In the genomic region with DNA sequence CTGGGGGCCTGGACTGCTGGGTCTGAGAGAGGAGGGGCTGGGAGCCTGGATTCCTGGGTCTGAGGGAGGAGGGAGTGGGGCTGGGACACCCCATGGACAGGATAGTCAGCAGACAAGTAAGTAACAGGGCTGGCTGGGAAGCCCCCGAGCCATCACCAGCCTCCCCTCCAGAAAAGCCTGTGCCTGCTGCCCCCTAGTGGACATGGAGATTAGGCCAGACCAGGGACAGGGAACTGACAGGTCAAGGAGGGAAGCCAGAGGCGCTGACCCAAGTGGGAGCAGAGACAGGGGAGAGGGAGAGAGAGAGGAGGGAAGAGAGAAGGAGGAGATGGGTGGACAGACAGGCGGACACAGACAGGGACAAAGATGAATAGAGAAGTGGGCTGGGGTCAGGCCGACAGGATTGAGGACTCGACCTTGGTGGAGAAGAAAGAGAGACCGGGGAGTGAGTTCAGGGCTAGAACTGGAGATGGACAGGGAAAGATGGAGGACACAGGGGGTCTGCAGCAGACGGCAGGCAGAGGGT, we compare ENCODE assay signal across 8 cellular contexts. TPM values are rescaled to one million over a fixed set of nuclear protein-coding genes. Genes with fewer than 3 reads are reported as not detected.
DNase-seq lines count a peak whose midpoint lies in the region; ATAC-seq and TF ChIP-seq lines count a peak whose summit lies in the region.

No MANE protein-coding gene starts in this region.

- peak overlapping the region; percentile 50 for H3K4me2 ChIP-seq in OCI-LY7 (ENCODE audit: low read length)

- peak overlapping the region; percentile 32 for H3K4me3 Mint-ChIP-seq in CD8-positive, alpha-beta T cell
- peak overlapping the region; percentile 20 for H3K4me3 Mint-ChIP-seq in HFFc6
- H3K4me3 Mint-ChIP-seq in nephron = peak overlapping the region in 2 of 3 experiments; percentile 9 to 16

- no peak overlapping the region for H3K27ac ChIP-seq in CD8-positive, alpha-beta T cell (ENCODE audit: low read depth, low read length)
- H3K27ac ChIP-seq in OCI-LY7 (ENCODE audit: low read depth, low read length, poor library complexity, severe bottlenecking) (peak overlapping the region; percentile 62), suprapubic skin (no peak overlapping the region)

- peak; percentile 87 for TF ChIP-seq CTCF in CD8-positive, alpha-beta T cell (IDR thresholded peaks at IDR 0.05)
- peak; percentile 90 for TF ChIP-seq CTCF in HFFc6 (IDR thresholded peaks at IDR 0.05)
- TF ChIP-seq CTCF in OCI-LY7 (conservative IDR thresholded peaks at IDR 0.05; ENCODE audit: low read length) = peak; percentile 97
- TF ChIP-seq CTCF in nephron (IDR thresholded peaks at IDR 0.05; ENCODE audit: unreplicated experiment in 3 of 3) = peak; percentile 73 to 84 (median 82)
- TF ChIP-seq CTCF in suprapubic skin (IDR thresholded peaks at IDR 0.05) = peak; percentile 45 to 79

- H3K27me3 ChIP-seq in CD8-positive, alpha-beta T cell (ENCODE audit: insufficient read depth, low read length) = no peaks in the 10 kb centered on the region
- peaks cover 95% of the 10 kb centered on the region for H3K27me3 ChIP-seq in suprapubic skin

- peaks cover 6% of the 10 kb centered on the region; the same call in 1 of the 2 replicates for H3K79me2 ChIP-seq in OCI-LY7 (ENCODE audit: insufficient read depth, low read depth, low read length)

- peak; percentile 63 to 87 (median 79) for DNase-seq in CD8-positive, alpha-beta T cell
- peak; percentile 28 for DNase-seq in HFFc6
- peak; percentile 85 for DNase-seq in OCI-LY7 (ENCODE audit: low spot score)
- peak; percentile 71 for DNase-seq in activated T-cell treated with anti-CD3 and anti-CD28 coated beads for 1 hour (ENCODE audit: low read depth)
- no peak for DNase-seq in suprapubic skin (ENCODE audit: low spot score in 2 of 2)

- intact Hi-C loops in CD8-positive, alpha-beta T cell (cut with DNase I, micrococcal nuclease) = loop anchor here (1.0 to 2.0 kb wide), 8 partner anchors 10 to 76 kb away; no protein-coding TSS in a partner anchor
- intact Hi-C loops in OCI-LY7 (cut with micrococcal nuclease; ENCODE audit: unreplicated experiment) = loop anchor here (1.0 to 2.0 kb wide), 2 partner anchors 48 to 62 kb away; no protein-coding TSS in a partner anchor

- H3K4me1 ChIP-seq in CD8-positive, alpha-beta T cell (ENCODE audit: insufficient read depth, low read length) = peaks cover 45% of the 10 kb centered on the region
- H3K4me1 ChIP-seq in OCI-LY7 (ENCODE audit: insufficient read depth, low read length, poor library complexity, severe bottlenecking) (peaks cover 87% of the 10 kb centered on the region), suprapubic skin (peaks cover 11% of the 10 kb centered on the region)

- BruUV-seq in OCI-LY7 (replicated peaks; lab: Mats Ljungman, UMichigan) = no TSS peak

- H3K4me1 Mint-ChIP-seq in CD8-positive, alpha-beta T cell (ENCODE audit: low read depth) = peaks cover 55% of the 10 kb centered on the region
- H3K4me1 Mint-ChIP-seq in HFFc6 (ENCODE audit: low read depth) = peaks cover 36% of the 10 kb centered on the region
- H3K4me1 Mint-ChIP-seq in nephron = peaks cover 24% of the 10 kb centered on the region

- ATAC-seq in CD8-positive, alpha-beta T cell = peak; percentile 37
- ATAC-seq in esophagus mucosa (peak; percentile 30), HG02571 (IDR thresholded peaks at IDR 0.05; ENCODE audit: unreplicated experiment) (no peak)

- no peaks in the 10 kb centered on the region for H3K36me3 Mint-ChIP-seq in CD8-positive, alpha-beta T cell
- H3K36me3 Mint-ChIP-seq in HFFc6 (ENCODE audit: low read depth) (no peaks in the 10 kb centered on the region), nephron (ENCODE audit: low read depth) (no peaks in the 10 kb centered on the region)

- 31% methylated on average over 7 of the region's 7 CpGs for WGBS in suprapubic skin

- TF ChIP-seq POLR2A in suprapubic skin (IDR thresholded peaks at IDR 0.05) = no peak

- H3K4me3 ChIP-seq in CD8-positive, alpha-beta T cell (ENCODE audit: low read depth, low read length) = no peak overlapping the region
- H3K4me3 ChIP-seq in OCI-LY7 (ENCODE audit: low read depth, low read length, poor library complexity, severe bottlenecking) = no peak overlapping the region
- H3K4me3 ChIP-seq in suprapubic skin = no peak overlapping the region

- no peaks in the 10 kb centered on the region for H3K9me2 ChIP-seq in OCI-LY7 (ENCODE audit: insufficient read depth, low read length)

- POLR2A ChIA-PET in CD8-positive, alpha-beta T cell (lab: Charles Lee) = no interaction called here
- POLR2A ChIA-PET in OCI-LY7 (lab: Charles Lee) = interaction anchor here (0.5 kb wide), 1 partner anchor 54 kb away, joined by 4 read pairs; no protein-coding TSS in a partner anchor

- H3K9me3 Mint-ChIP-seq in CD8-positive, alpha-beta T cell = no peaks in the 10 kb centered on the region
- H3K9me3 Mint-ChIP-seq in HFFc6 (no peaks in the 10 kb centered on the region), nephron (no peaks in the 10 kb centered on the region)

- CTCF ChIA-PET in CD8-positive, alpha-beta T cell (lab: Charles Lee) = interaction anchor here (1.0 to 3.4 kb wide), 9 partner anchors 10 to 64 kb away, joined by 3 to 23 read pairs (median 5); no protein-coding TSS in a partner anchor
- CTCF ChIA-PET in OCI-LY7 (lab: Charles Lee; ENCODE audit: unreplicated experiment) = no interaction called here

- H4K20me1 ChIP-seq in OCI-LY7 (ENCODE audit: insufficient read depth, low read length) = no peaks in the 10 kb centered on the region

- no peaks in the 10 kb centered on the region for H3K9me3 ChIP-seq in CD8-positive, alpha-beta T cell (ENCODE audit: low read length)
- H3K9me3 ChIP-seq in OCI-LY7 (ENCODE audit: low read length) (no peaks in the 10 kb centered on the region), suprapubic skin (no peaks in the 10 kb centered on the region)

- no peak overlapping the region for H2AFZ ChIP-seq in OCI-LY7 (ENCODE audit: low read length)

- peak overlapping the region; percentile 84 for H3K27ac Mint-ChIP-seq in CD8-positive, alpha-beta T cell
- H3K27ac Mint-ChIP-seq in HFFc6 (peak overlapping the region; percentile 10; the same call in 1 of the 2 replicates), nephron (no peak overlapping the region)

- no peaks in the 10 kb centered on the region for H3K36me3 ChIP-seq in CD8-positive, alpha-beta T cell (ENCODE audit: insufficient read depth, low read length)
- H3K36me3 ChIP-seq in OCI-LY7 (ENCODE audit: insufficient read depth, low read length) = no peaks in the 10 kb centered on the region
- no peaks in the 10 kb centered on the region for H3K36me3 ChIP-seq in suprapubic skin

- TF ChIP-seq EP300 in suprapubic skin (IDR thresholded peaks at IDR 0.05) = no peak

- no peaks in the 10 kb centered on the region for H3K27me3 Mint-ChIP-seq in CD8-positive, alpha-beta T cell (ENCODE audit: low read depth)
- peaks cover 36% of the 10 kb centered on the region for H3K27me3 Mint-ChIP-seq in HFFc6 (ENCODE audit: insufficient read depth)
- peaks cover 84% of the 10 kb centered on the region for H3K27me3 Mint-ChIP-seq in nephron (ENCODE audit: low read depth)

RNA-seq across cellular contexts. Expression of a gene that starts 6.7 kb away (rescaled TPM):
- 1 to 10 TPM; 5.4 to 6.8 TPM for total RNA-seq in CD8-positive, alpha-beta T cell
- total RNA-seq in HFFc6 (2021; fragmentation: NEBNext Ultra II Directional; extraction: Animal tissue kit (Norgen Biotek cat#: 25700)) = under 1 TPM in 4 of 6 experiments, not detected in 2; 0.09 to 0.17 (median 0.12) TPM
- 1.6 and 1.9 TPM in 2 replicates for total RNA-seq in OCI-LY7 (2014; rRNA removed; shearing (Covaris generic))
- total RNA-seq in OCI-LY7 (2022) (5.9 and 6.8 TPM in 2 replicates), esophagus mucosa (not detected), suprapubic skin (under 1 TPM in 2 of 4 donors, not detected in 2; 0.21 to 0.72 TPM)

RNA-seq across cellular contexts. Expression of a gene that starts 24.2 kb away (rescaled TPM):
- 100 to 1,000 TPM in 1 of 2 experiments, 10 to 100 TPM in 1; 99.5 to 114 TPM for total RNA-seq in CD8-positive, alpha-beta T cell
- 100 to 1,000 TPM; 245 to 349 (median 258) TPM for total RNA-seq in HFFc6 (2021; fragmentation: NEBNext Ultra II Directional; extraction: Animal tissue kit (Norgen Biotek cat#: 25700))
- 161 and 171 TPM in 2 replicates for total RNA-seq in OCI-LY7 (2014; rRNA removed; shearing (Covaris generic))
- total RNA-seq in OCI-LY7 (2022) (167 and 191 TPM in 2 replicates), esophagus mucosa (67.9 TPM), suprapubic skin (100 to 1,000 TPM in 3 of 4 donors, 10 to 100 TPM in 1; 75.2 to 137 (median 125) TPM)

RNA-seq across cellular contexts. Expression of a gene that starts 51.9 kb away (rescaled TPM):
- total RNA-seq in CD8-positive, alpha-beta T cell = 1,000 to 10,000 TPM; 1,125 to 1,160 TPM
- total RNA-seq in HFFc6 (2021; fragmentation: NEBNext Ultra II Directional; extraction: Animal tissue kit (Norgen Biotek cat#: 25700)) = 10 to 100 TPM; 63.8 to 73.3 (median 68.2) TPM
- total RNA-seq in OCI-LY7 (2014; rRNA removed; shearing (Covaris generic)) = 74.9 and 96.9 TPM in 2 replicates
- 297 and 318 TPM in 2 replicates for total RNA-seq in OCI-LY7 (2022)
- total RNA-seq in esophagus mucosa = 53.9 TPM
- total RNA-seq in suprapubic skin = 100 to 1,000 TPM in 1 of 4 donors, 10 to 100 TPM in 3; 61.0 to 173 (median 72.1) TPM

RNA-seq across cellular contexts. Expression of a gene that starts 57.8 kb away (rescaled TPM):
- total RNA-seq in CD8-positive, alpha-beta T cell = 10 to 100 TPM; 19.5 to 19.6 TPM
- under 1 TPM in 4 of 6 experiments, not detected in 2; 0.23 to 0.62 (median 0.35) TPM for total RNA-seq in HFFc6 (2021; fragmentation: NEBNext Ultra II Directional; extraction: Animal tissue kit (Norgen Biotek cat#: 25700))
- 848 and 1,195 TPM in 2 replicates for total RNA-seq in OCI-LY7 (2014; rRNA removed; shearing (Covaris generic))
- 896 and 1,094 TPM in 2 replicates for total RNA-seq in OCI-LY7 (2022)
- total RNA-seq in esophagus mucosa = 2.6 TPM
- total RNA-seq in suprapubic skin = 1 to 10 TPM in 1 of 4 donors, not detected in 3; 3.0 TPM

RNA-seq across cellular contexts. Expression of a gene that starts 59.1 kb away (rescaled TPM):
- 10 to 100 TPM; 10.2 to 12.3 TPM for total RNA-seq in CD8-positive, alpha-beta T cell
- total RNA-seq in HFFc6 (2021; fragmentation: NEBNext Ultra II Directional; extraction: Animal tissue kit (Norgen Biotek cat#: 25700)) = under 1 TPM in 4 of 6 experiments, not detected in 2; 0.10 to 0.66 (median 0.33) TPM
- total RNA-seq in OCI-LY7 (2014; rRNA removed; shearing (Covaris generic)) = 3.1 and 9.3 TPM in 2 replicates
- total RNA-seq in OCI-LY7 (2022) = 33.0 and 33.3 TPM in 2 replicates
- total RNA-seq in esophagus mucosa = 0.32 TPM
- not detected for total RNA-seq in suprapubic skin

Comparison
In these comparisons a context has a peak if more than half of its experiments do, and no peak if none do; other contexts are left out.
1. DNase-seq: peak in CD8-positive, alpha-beta T cell (7 of 7), HFFc6 (single experiment), OCI-LY7 (single experiment) and activated T-cell treated with anti-CD3 and anti-CD28 coated beads for 1 hour (single experiment); none in suprapubic skin (0 of 2).
2. H3K27ac Mint-ChIP-seq: peak in CD8-positive, alpha-beta T cell (single experiment) and HFFc6 (single experiment); none in nephron (0 of 3).
3. Peak in every context shown above with its lines, with median percentiles within 50 percentile points of each other: H3K4me3 Mint-ChIP-seq and CTCF ChIP-seq.